Comparison of ENCODE assay signal across 8 cellular contexts in genomic region chr9:127451681-127452480, GRCh38. TPM values are rescaled to one million over a fixed set of nuclear protein-coding genes. Genes with fewer than 3 reads are reported as not detected.
A peak's percentile ranks its signal among the peaks of the same experiment; 100 is the strongest.
DNase-seq lines count a peak whose midpoint lies in the region; ATAC-seq and TF ChIP-seq lines count a peak whose summit lies in the region.

No MANE protein-coding gene starts in this region.

- H3K27me3 Mint-ChIP-seq in activated naive CD4-positive, alpha-beta T cell treated with anti-CD3 and anti-CD28 coated beads, Interleukin-2, amount 10 ng/mL, durations not matched to agents 7 days and 5 days: peaks cover 4% of the 10 kb centered on the region
- peaks cover 2% of the 10 kb centered on the region for H3K27me3 Mint-ChIP-seq in neural crest cell (ENCODE audit: low read depth)

- peaks cover 2% of the 10 kb centered on the region for H3K9me3 Mint-ChIP-seq in activated naive CD4-positive, alpha-beta T cell treated with anti-CD3 and anti-CD28 coated beads, Interleukin-2, amount 10 ng/mL, durations not matched to agents 7 days and 5 days
- no peaks in the 10 kb centered on the region for H3K9me3 Mint-ChIP-seq in neural crest cell

- peak overlapping the region; percentile 54 for H3K4me3 ChIP-seq in urinary bladder (ENCODE audit: low read depth, low read length)

- peaks cover 3% of the 10 kb centered on the region for H3K4me1 ChIP-seq in urinary bladder (ENCODE audit: insufficient read depth)

- TF ChIP-seq CTCF in neural crest cell (conservative IDR thresholded peaks at IDR 0.05): no peak

- H3K27ac Mint-ChIP-seq in activated naive CD4-positive, alpha-beta T cell treated with anti-CD3 and anti-CD28 coated beads, Interleukin-2, amount 10 ng/mL, durations not matched to agents 7 days and 5 days: peak overlapping the region; percentile 97
- peak overlapping the region; percentile 98 for H3K27ac Mint-ChIP-seq in neural crest cell (ENCODE audit: unreplicated experiment)

- H3K27ac ChIP-seq in urinary bladder (ENCODE audit: low read depth): peak overlapping the region; percentile 85

- ATAC-seq in GM18868 (IDR thresholded peaks at IDR 0.05; ENCODE audit: unreplicated experiment) (peak; percentile 16), HG03432 (IDR thresholded peaks at IDR 0.05; ENCODE audit: unreplicated experiment) (peak; percentile 23)

- H3K4me3 Mint-ChIP-seq in activated naive CD4-positive, alpha-beta T cell treated with anti-CD3 and anti-CD28 coated beads, Interleukin-2, amount 10 ng/mL, durations not matched to agents 7 days and 5 days: peak overlapping the region; percentile 94
- peak overlapping the region; percentile 99 for H3K4me3 Mint-ChIP-seq in neural crest cell

- H3K36me3 Mint-ChIP-seq in activated naive CD4-positive, alpha-beta T cell treated with anti-CD3 and anti-CD28 coated beads, Interleukin-2, amount 10 ng/mL, durations not matched to agents 7 days and 5 days: peaks cover 48% of the 10 kb centered on the region
- peaks cover 41% of the 10 kb centered on the region for H3K36me3 Mint-ChIP-seq in neural crest cell (ENCODE audit: low read depth)

- peak; percentile 58 for DNase-seq in AG08395 (ENCODE audit: low spot score)
- peak; percentile 77 for DNase-seq in RPMI8226
- peak; percentile 61 for DNase-seq in activated naive CD4-positive, alpha-beta T cell treated with anti-CD3 and anti-CD28 coated beads, Interleukin-2, amount 10 ng/mL, durations not matched to agents 7 days and 5 days
- DNase-seq in foreskin melanocyte: peak; percentile 41
- peak; percentile 32 for DNase-seq in neural crest cell (ENCODE audit: low read depth, low spot score)

- H3K4me1 Mint-ChIP-seq in activated naive CD4-positive, alpha-beta T cell treated with anti-CD3 and anti-CD28 coated beads, Interleukin-2, amount 10 ng/mL, durations not matched to agents 7 days and 5 days: peaks cover 50% of the 10 kb centered on the region
- H3K4me1 Mint-ChIP-seq in neural crest cell: peaks cover 46% of the 10 kb centered on the region

- 2% methylated on average over 39 of the region's 39 CpGs for WGBS in urinary bladder

- CTCF ChIA-PET in activated naive CD4-positive, alpha-beta T cell treated with anti-CD3 and anti-CD28 coated beads, Interleukin-2, amount 10 ng/mL, durations not matched to agents 7 days and 5 days (lab: Charles Lee): interaction anchor here (1.1 to 1.7 kb wide), 3 partner anchors 28 to 239 kb away, joined by 3 to 4 read pairs (median 4); partner anchors contain the start of gene ZNF79

- no peaks in the 10 kb centered on the region for H3K36me3 ChIP-seq in urinary bladder (ENCODE audit: insufficient read depth)

RNA-seq across cellular contexts. Expression of gene LRSAM1, which starts 0.6 kb away (rescaled TPM):
- total RNA-seq in neural crest cell (17.3 and 21.5 TPM in 2 replicates), urinary bladder (12.6 TPM)
- polyA plus RNA-seq in urinary bladder: 21.2 TPM

RNA-seq across cellular contexts. Expression of gene RPL12, which starts 0.7 kb away (rescaled TPM):
- 1,131 and 1,237 TPM in 2 replicates for total RNA-seq in neural crest cell
- 973 TPM for total RNA-seq in urinary bladder
- polyA plus RNA-seq in urinary bladder: 3,354 TPM

RNA-seq across cellular contexts. Expression of gene ZNF79, which starts 27.7 kb away (rescaled TPM):
- 13.2 TPM in 2 replicates for total RNA-seq in neural crest cell
- 10.7 TPM for total RNA-seq in urinary bladder
- polyA plus RNA-seq in urinary bladder: 6.7 TPM

RNA-seq across cellular contexts. Expression of gene SLC2A8, which starts 54.9 kb away (rescaled TPM):
- total RNA-seq in neural crest cell: 31.0 and 37.2 TPM in 2 replicates
- total RNA-seq in urinary bladder: 20.8 TPM
- polyA plus RNA-seq in urinary bladder: 140 TPM

Comparison
In these comparisons a context has a peak if more than half of its experiments do, and no peak if none do; other contexts are left out.
1. Peak in every context shown above with its lines: DNase-seq, ATAC-seq, H3K4me3 ChIP-seq and H3K27ac ChIP-seq.